In the genomic region with DNA sequence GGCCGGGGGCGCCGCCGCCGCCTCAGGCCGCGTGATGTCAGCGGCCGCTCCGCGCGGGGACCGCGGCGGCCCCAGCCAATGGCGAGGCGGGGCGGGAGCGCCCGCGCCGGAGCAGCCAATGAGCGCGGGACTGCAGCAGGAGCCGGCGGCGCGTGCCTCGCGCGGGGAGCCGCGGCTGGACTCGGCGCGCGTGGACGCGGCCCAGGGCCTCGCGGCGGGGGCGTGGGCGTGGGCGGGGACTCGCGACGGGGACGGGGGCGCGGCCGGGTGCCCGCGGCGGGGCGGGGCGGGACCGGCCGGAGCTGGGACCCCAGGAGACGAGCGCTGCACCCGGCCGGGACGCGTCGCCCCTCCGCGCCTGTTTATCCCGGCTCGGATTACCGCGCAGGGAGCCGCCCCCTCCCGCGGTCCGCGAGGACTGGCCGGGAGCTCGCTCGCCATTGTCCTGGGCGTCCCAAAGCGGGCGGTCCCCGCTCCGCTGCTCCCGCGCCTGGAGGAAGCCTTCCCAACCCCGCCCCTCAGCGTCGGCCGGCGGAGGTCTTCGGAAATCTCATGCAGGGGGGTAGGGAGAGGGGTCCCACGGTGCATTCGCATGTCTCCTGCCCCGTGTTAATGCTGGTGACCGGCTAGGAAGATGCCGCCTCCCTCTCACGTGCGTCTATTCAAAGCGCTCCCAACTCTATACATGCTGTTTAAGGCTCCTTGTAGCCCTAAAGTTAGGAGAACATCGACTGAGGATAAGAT, we compare ENCODE assay signal across 8 cellular contexts. TPM values are rescaled to one million over a fixed set of nuclear protein-coding genes. Genes with fewer than 3 reads are reported as not detected.
A peak's percentile ranks its signal among the peaks of the same experiment; 100 is the strongest.
DNase-seq lines count a peak whose midpoint lies in the region; ATAC-seq and TF ChIP-seq lines count a peak whose summit lies in the region.

A gene (minus strand): TSS at position 33 of the 744 bp plus-strand sequence. CDS start 253 bp downstream, outside the sequence.

- CTCF ChIA-PET in activated CD8-positive, alpha-beta memory T cell treated with anti-CD3 and anti-CD28 coated beads for 36 hours (lab: Charles Lee) = interaction anchor here (1.5 kb wide), 1 partner anchor 39 kb away, joined by 4 read pairs; no protein-coding TSS in a partner anchor

- H3K4me3 ChIP-seq in endodermal cell (ENCODE audit: low read length) = peak within 1 kb of the TSS; percentile 80
- H3K4me3 ChIP-seq in mesendoderm (ENCODE audit: low read length) = peak within 1 kb of the TSS; percentile 9

- H3K79me2 ChIP-seq in mesendoderm (ENCODE audit: control insufficient read depth, insufficient read depth, low read length) = no peaks in the 10 kb centered on the region

- peak within 1 kb of the TSS; percentile 82 for H3K4me2 ChIP-seq in mesendoderm (ENCODE audit: low read length)

- H3K4me3 Mint-ChIP-seq in HFFc6 = peak within 1 kb of the TSS; percentile 86
- peak within 1 kb of the TSS; percentile 63 for H3K4me3 Mint-ChIP-seq in endodermal cell
- H3K4me3 Mint-ChIP-seq in stimulated activated memory B cell treated with anti-CD40 and anti-IgM and Interleukin-4, amounts not matched to agents 10 μg/mL and 1 μg/mL and 100 μg/mL, for 72 hours = peak within 1 kb of the TSS; percentile 74

- H3K23ac ChIP-seq in mesendoderm (ENCODE audit: low read length) = no peak within 1 kb of the TSS

- peak within 1 kb of the TSS; percentile 23 for H3K9ac ChIP-seq in endodermal cell (ENCODE audit: extremely low read depth, low read length, poor library complexity, severe bottlenecking)
- H3K9ac ChIP-seq in mesendoderm (ENCODE audit: low read length) = peak within 1 kb of the TSS; percentile 51

- H2AK5ac ChIP-seq in mesendoderm (ENCODE audit: low read length) = no peak within 1 kb of the TSS

- POLR2A ChIA-PET in activated CD8-positive, alpha-beta memory T cell treated with anti-CD3 and anti-CD28 coated beads for 36 hours (lab: Charles Lee) = interaction anchor here (1.0 to 1.8 kb wide), 6 partner anchors 16 to 49 kb away, joined by 3 to 8 read pairs (median 6); no protein-coding TSS in a partner anchor

- no peak within 1 kb of the TSS for H4K5ac ChIP-seq in mesendoderm (ENCODE audit: low read length)

- peaks cover 8% of the 10 kb centered on the region for H3K4me1 Mint-ChIP-seq in HFFc6 (ENCODE audit: low read depth)
- peaks cover 6% of the 10 kb centered on the region for H3K4me1 Mint-ChIP-seq in endodermal cell
- H3K4me1 Mint-ChIP-seq in stimulated activated memory B cell treated with anti-CD40 and anti-IgM and Interleukin-4, amounts not matched to agents 10 μg/mL and 1 μg/mL and 100 μg/mL, for 72 hours = peaks cover 10% of the 10 kb centered on the region

- TF ChIP-seq CTCF in HFFc6 (IDR thresholded peaks at IDR 0.05) (no peak), endodermal cell (conservative IDR thresholded peaks at IDR 0.05) (no peak)

- H2BK120ac ChIP-seq in mesendoderm (ENCODE audit: low read depth, low read length) = no peak within 1 kb of the TSS

- no peak within 1 kb of the TSS for H3K4ac ChIP-seq in mesendoderm (ENCODE audit: low read depth, low read length)

- H4K8ac ChIP-seq in mesendoderm (ENCODE audit: low read depth, low read length) = no peak within 1 kb of the TSS

- H3K4me1 ChIP-seq in endodermal cell (ENCODE audit: control insufficient read depth, insufficient read depth, low read length) (no peaks in the 10 kb centered on the region), mesendoderm (ENCODE audit: control insufficient read depth, low read depth, low read length) (no peaks in the 10 kb centered on the region)

- H3K27ac Mint-ChIP-seq in HFFc6 (peak within 1 kb of the TSS; percentile 57), endodermal cell (peak within 1 kb of the TSS; percentile 86)
- H3K27ac Mint-ChIP-seq in stimulated activated memory B cell treated with anti-CD40 and anti-IgM and Interleukin-4, amounts not matched to agents 10 μg/mL and 1 μg/mL and 100 μg/mL, for 72 hours = peak within 1 kb of the TSS; percentile 42

- H3K27me3 ChIP-seq in endodermal cell (ENCODE audit: control insufficient read depth, insufficient read depth, low read length, poor library complexity, severe bottlenecking) = peaks cover 68% of the 10 kb centered on the region
- peaks cover 20% of the 10 kb centered on the region for H3K27me3 ChIP-seq in mesendoderm (ENCODE audit: insufficient read depth, low read length, poor library complexity)

- 1 to 3% methylated on average over 24 to 102 of the region's 102 CpGs for WGBS in endodermal cell (ENCODE audit: insufficient coverage in 1 of 2, insufficient read length in 1 of 2), 2 experiments
- no CpG with 5 or more reads among the region's 102 CpGs for WGBS in mesendoderm (ENCODE audit: extremely low coverage, insufficient coverage, low lambda C conversion rate)

- no peaks in the 10 kb centered on the region for H3K79me1 ChIP-seq in mesendoderm (ENCODE audit: low read length)

- no peak within 1 kb of the TSS for H2BK15ac ChIP-seq in mesendoderm (replicated peaks; ENCODE audit: low read depth)

- no peaks in the 10 kb centered on the region for H3K9me3 Mint-ChIP-seq in HFFc6
- H3K9me3 Mint-ChIP-seq in endodermal cell = no peaks in the 10 kb centered on the region
- no peaks in the 10 kb centered on the region for H3K9me3 Mint-ChIP-seq in stimulated activated memory B cell treated with anti-CD40 and anti-IgM and Interleukin-4, amounts not matched to agents 10 μg/mL and 1 μg/mL and 100 μg/mL, for 72 hours

- DNase-seq in ELR (ENCODE audit: low read depth) = peak; percentile 56
- no peak for DNase-seq in HFFc6
- DNase-seq in NCI-H2196 (lab: John Stamatoyannopoulos, UW; ENCODE audit: unreplicated experiment) = peak; percentile 66
- peak; percentile 93 for DNase-seq in endodermal cell
- DNase-seq in mesendoderm = peak; percentile 59
- DNase-seq in DMS153 treated with DMSO at 0.1 percent for 48 hours (lab: John Stamatoyannopoulos, UW; ENCODE audit: unreplicated experiment) = no peak

- H3K56ac ChIP-seq in mesendoderm (ENCODE audit: low read length) = peak within 1 kb of the TSS; percentile 68

- no peak within 1 kb of the TSS for H3K27ac ChIP-seq in endodermal cell (ENCODE audit: low read depth, low read length)
- no peak within 1 kb of the TSS for H3K27ac ChIP-seq in mesendoderm (ENCODE audit: low read depth, low read length)

- H3K36me3 Mint-ChIP-seq in HFFc6 (ENCODE audit: low read depth) (no peaks in the 10 kb centered on the region), endodermal cell (ENCODE audit: low read depth) (no peaks in the 10 kb centered on the region)
- no peaks in the 10 kb centered on the region for H3K36me3 Mint-ChIP-seq in stimulated activated memory B cell treated with anti-CD40 and anti-IgM and Interleukin-4, amounts not matched to agents 10 μg/mL and 1 μg/mL and 100 μg/mL, for 72 hours

- no peaks in the 10 kb centered on the region for H3K36me3 ChIP-seq in endodermal cell (ENCODE audit: control insufficient read depth, insufficient read depth, low read length)
- H3K36me3 ChIP-seq in mesendoderm (ENCODE audit: control insufficient read depth, insufficient read depth, low read length) = no peaks in the 10 kb centered on the region

- H3K18ac ChIP-seq in mesendoderm (ENCODE audit: low read length) = no peak within 1 kb of the TSS

- no peak within 1 kb of the TSS for H2BK5ac ChIP-seq in mesendoderm (ENCODE audit: low read length)

- H3K27me3 Mint-ChIP-seq in HFFc6 (ENCODE audit: insufficient read depth) (peaks cover 51% of the 10 kb centered on the region), endodermal cell (ENCODE audit: insufficient read depth) (peaks cover 66% of the 10 kb centered on the region)
- H3K27me3 Mint-ChIP-seq in stimulated activated memory B cell treated with anti-CD40 and anti-IgM and Interleukin-4, amounts not matched to agents 10 μg/mL and 1 μg/mL and 100 μg/mL, for 72 hours = peaks cover 34% of the 10 kb centered on the region

- H3K9me3 ChIP-seq in endodermal cell (ENCODE audit: control insufficient read depth, low read length) = no peaks in the 10 kb centered on the region

- peak; percentile 90 for ATAC-seq in stimulated activated memory B cell treated with anti-CD40 and anti-IgM and Interleukin-4, amounts not matched to agents 10 μg/mL and 1 μg/mL and 100 μg/mL, for 72 hours

RNA-seq across cellular contexts. Expression of the gene that starts here (rescaled TPM):
- total RNA-seq in HFFc6 (2021; fragmentation: NEBNext Ultra II Directional; extraction: Animal tissue kit (Norgen Biotek cat#: 25700)) = under 1 TPM in 3 of 6 experiments, not detected in 3; 0.11 to 0.19 (median 0.18) TPM
- total RNA-seq in activated CD8-positive, alpha-beta memory T cell treated with anti-CD3 and anti-CD28 coated beads for 36 hours = 10 to 100 TPM; 16.0 to 21.1 TPM
- total RNA-seq in endodermal cell = 10 to 100 TPM in 1 of 2 donors, 1 to 10 TPM in 1; 9.6 to 11.2 TPM
- polyA plus RNA-seq in endodermal cell (2013, experiment 1 of 2) = 18.5 TPM
- polyA plus RNA-seq in endodermal cell (2013, experiment 2 of 2) = 17.5 TPM
- polyA plus RNA-seq in mesendoderm (2013, experiment 1 of 2) = 1.1 TPM
- 1.3 TPM for polyA plus RNA-seq in mesendoderm (2013, experiment 2 of 2)

Comparison
In these comparisons a context has a peak if more than half of its experiments do, and no peak if none do; other contexts are left out.
1. RNA of the gene that starts here (total RNA-seq): 16.0 to 21.1 TPM in activated CD8-positive, alpha-beta memory T cell treated with anti-CD3 and anti-CD28 coated beads for 36 hours and 9.6 to 11.2 TPM in endodermal cell; 0.11 to 0.19 TPM in HFFc6; every median in the first group is over 4 times any median in the second.
2. DNase-seq: peak in ELR (single experiment), NCI-H2196 (single experiment), endodermal cell (single experiment) and mesendoderm (single experiment); none in HFFc6 (single experiment) and DMS153 treated with DMSO at 0.1 percent for 48 hours (single experiment).
3. Peak in every context shown above with its lines, with median percentiles within 50 percentile points of each other: H3K27ac Mint-ChIP-seq and H3K4me3 Mint-ChIP-seq.